Comparison of ENCODE assay signal across 17 cellular contexts in genomic region chr13:33884506-33885221, GRCh38.
"Had no signal": no experiment of that assay in that cellular context is flagged by ENCODE, and none has a peak within 500 bp of the region (broad histone marks: within the 10 kb centered on the region; RNA-seq: fewer than 3 reads in every experiment).

No MANE protein-coding gene starts in this region.

- H3K4me1 Mint-ChIP-seq: immature natural killer cell, memory B cell, naive B cell had no signal

- H3K27ac Mint-ChIP-seq: activated naive CD8-positive, alpha-beta T cell; activated T-helper 1 cell treated with anti-CD3 and anti-CD28 coated beads, Interleukin-12 subunit alpha, Interleukin-12 subunit beta, Interleukin-2, Interleukin-4 antibody, amounts not matched to agents 30 ng/mL and 10 ng/mL and 1 ng/mL, durations not matched to agents 14 hours and 24 hours and 36 hours; effector memory CD8-positive, alpha-beta T cell; immature natural killer cell; memory B cell; naive B cell; T-helper 2 cell treated with Interferon-gamma antibody and Interleukin-4, amounts not matched to agents 5 μg/mL and 100 μg/mL, for 36 hours had no signal

- H3K27me3 ChIP-seq: cardiac muscle cell, thyroid gland had no signal

- H3K27ac ChIP-seq: cardiac muscle cell, thyroid gland had no signal

- H3K27me3 Mint-ChIP-seq: activated naive CD8-positive, alpha-beta T cell; effector memory CD8-positive, alpha-beta T cell; memory B cell; naive B cell had no signal

- ATAC-seq: effector memory CD8-positive, alpha-beta T cell; mucosa of descending colon had no signal

- H3K4me3 ChIP-seq: cardiac muscle cell, mucosa of descending colon, thyroid gland had no signal

- DNase-seq: activated CD4-positive, alpha-beta T cell treated with anti-CD3 and anti-CD28 coated beads, Interleukin-2, amount 50 U/mL, for 48 hours; activated T-cell treated with anti-CD3 and anti-CD28 coated beads for 4 hours; effector memory CD8-positive, alpha-beta T cell; immature natural killer cell; kidney glomerular epithelial cell; mucosa of descending colon; naive B cell; nucleus accumbens; stimulated activated CD4-positive, alpha-beta T cell treated with anti-CD3 and anti-CD28 coated beads, Interleukin-12 subunit alpha, Interleukin-12 subunit beta, amount 100 ng/mL, for 4 hours; stimulated activated CD4-positive, alpha-beta T cell treated with anti-CD3 and anti-CD28 coated beads, Interleukin-1b, Interleukin-23, amount 100 ng/mL, for 48 hours; stimulated activated naive CD4-positive, alpha-beta T cell treated with Interleukin-2 at 50 U/mL for 16 hours; thyroid gland had no signal

- H3K9me3 ChIP-seq: mucosa of descending colon, thyroid gland had no signal

- H3K36me3 ChIP-seq: cardiac muscle cell, thyroid gland had no signal

- H3K4me3 Mint-ChIP-seq: activated naive CD8-positive, alpha-beta T cell; activated T-helper 1 cell treated with anti-CD3 and anti-CD28 coated beads, Interleukin-12 subunit alpha, Interleukin-12 subunit beta, Interleukin-2, Interleukin-4 antibody, amounts not matched to agents 30 ng/mL and 10 ng/mL and 1 ng/mL, durations not matched to agents 14 hours and 24 hours and 36 hours; effector memory CD8-positive, alpha-beta T cell; immature natural killer cell; memory B cell; naive B cell; T-helper 2 cell treated with Interferon-gamma antibody and Interleukin-4, amounts not matched to agents 5 μg/mL and 100 μg/mL, for 36 hours had no signal

- H3K4me1 ChIP-seq: thyroid gland had no signal
